In the genomic region with DNA sequence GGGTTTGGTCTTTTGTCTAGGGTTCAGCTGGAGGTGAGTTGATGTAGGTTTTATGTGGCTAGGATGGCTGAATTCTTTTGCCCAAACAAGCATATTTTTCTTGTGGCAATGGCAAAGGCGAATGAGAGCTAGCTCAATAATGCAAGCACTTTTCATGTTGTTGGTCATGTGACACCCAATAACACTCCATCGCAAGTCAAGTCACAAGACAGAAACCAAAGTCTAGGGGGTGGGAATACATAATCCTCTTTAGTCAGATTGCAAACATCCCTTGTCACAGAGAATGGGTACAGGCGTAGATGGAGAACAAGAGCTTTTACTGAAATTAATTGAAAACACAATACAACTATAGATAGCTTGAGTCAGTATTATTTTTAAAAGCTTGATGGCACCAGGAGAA, we compare ENCODE assay signal across 1 cellular context.
TF ChIP-seq lines count a peak whose summit lies in the region.

No MANE protein-coding gene starts in this region.

TF ChIP-seq in GM23338, 12 proteins besides CTCF, POLR2A, EP300 and RAD21:
- TF ChIP-seq STAT1 (IDR thresholded peaks at IDR 0.05; ENCODE audit: unreplicated experiment) (no peak), NANOG (IDR thresholded peaks at IDR 0.05; ENCODE audit: borderline replicate concordance) (no peak), CREB1 (CRISPR knock-in tag; IDR thresholded peaks at IDR 0.05; ENCODE audit: low read depth) (no peak), ZNF114 (CRISPR knock-in tag; IDR thresholded peaks at IDR 0.05) (no peak)
- TF ChIP-seq, protein P1, sequence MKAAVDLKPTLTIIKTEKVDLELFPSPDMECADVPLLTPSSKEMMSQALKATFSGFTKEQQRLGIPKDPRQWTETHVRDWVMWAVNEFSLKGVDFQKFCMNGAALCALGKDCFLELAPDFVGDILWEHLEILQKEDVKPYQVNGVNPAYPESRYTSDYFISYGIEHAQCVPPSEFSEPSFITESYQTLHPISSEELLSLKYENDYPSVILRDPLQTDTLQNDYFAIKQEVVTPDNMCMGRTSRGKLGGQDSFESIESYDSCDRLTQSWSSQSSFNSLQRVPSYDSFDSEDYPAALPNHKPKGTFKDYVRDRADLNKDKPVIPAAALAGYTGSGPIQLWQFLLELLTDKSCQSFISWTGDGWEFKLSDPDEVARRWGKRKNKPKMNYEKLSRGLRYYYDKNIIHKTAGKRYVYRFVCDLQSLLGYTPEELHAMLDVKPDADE (IDR thresholded peaks at IDR 0.05): no peak
